In the genomic region with DNA sequence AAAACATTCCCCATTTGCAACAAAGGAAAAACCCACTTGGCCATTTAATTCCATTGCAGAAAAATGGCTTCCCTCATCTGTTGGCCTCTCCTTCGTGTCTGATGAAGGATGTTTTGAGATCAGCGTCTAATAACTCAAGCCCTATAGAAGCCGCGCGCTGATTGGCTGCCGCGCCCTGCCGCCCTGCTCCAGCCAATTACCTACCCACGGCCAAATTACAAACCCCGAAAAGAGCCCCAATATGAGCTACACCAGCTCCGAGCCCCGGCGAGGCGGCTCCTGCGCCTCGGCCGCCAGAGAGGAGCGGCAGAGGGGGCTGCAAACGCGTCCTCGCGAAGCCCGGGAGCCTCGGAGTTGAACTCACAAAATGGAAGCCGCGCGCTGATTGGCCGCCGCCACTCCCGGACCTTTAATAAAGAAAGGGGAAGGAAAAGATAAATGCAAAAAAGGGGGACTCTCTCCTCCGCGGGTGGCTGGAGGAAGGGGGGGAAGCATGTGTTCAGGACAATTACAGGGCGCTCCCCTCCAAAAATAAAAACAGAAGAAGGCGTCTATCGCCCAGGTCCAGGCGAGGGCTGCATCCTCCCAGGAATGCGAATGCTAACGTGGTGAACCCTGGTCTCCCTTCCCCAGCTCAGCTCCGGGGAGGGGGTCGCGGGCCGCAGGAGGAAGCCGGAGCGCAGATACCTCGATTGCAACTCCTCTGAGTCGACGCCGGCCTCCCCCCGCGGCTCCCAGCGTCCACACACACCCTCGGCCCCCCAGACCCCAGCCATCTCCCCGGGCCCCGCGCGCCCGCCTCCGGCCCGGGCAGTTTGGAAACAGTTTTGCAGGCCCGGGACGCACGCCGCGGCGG, we compare ENCODE assay signal across 8 cellular contexts. TPM values are rescaled to one million over a fixed set of nuclear protein-coding genes. Genes with fewer than 3 reads are reported as not detected.
A peak's percentile ranks its signal among the peaks of the same experiment; 100 is the strongest.
DNase-seq lines count a peak whose midpoint lies in the region; ATAC-seq, FAIRE-seq and TF ChIP-seq lines count a peak whose summit lies in the region.

No MANE protein-coding gene starts in this region.

- BruUV-seq in HCT116 (replicated peaks; lab: Mats Ljungman, UMichigan): no TSS peak

- H3K4me3 ChIP-seq in HCT116 (replicated peaks in 1 of 2; ENCODE audit: low read depth in 1 of 2, low read length in 2 of 2) (peak overlapping the region; percentile 74), neuron (ENCODE audit: low read length) (peak overlapping the region; percentile 88), subcutaneous abdominal adipose tissue (ENCODE audit: low read depth in 1 of 5, low read length in 5 of 5) (peak overlapping the region; percentile 67 to 85 (median 84))

- RAD21 ChIA-PET in HCT116 (lab: Charles Lee; ENCODE audit: low non-redundant PET in 1 of 2, low total read pairs in 2 of 2, uncharacterized antibody in 2 of 2, unreplicated experiment in 2 of 2): interaction anchor here in 1 of 2 experiments (0.7 kb wide), 1 partner anchor 117 kb away, joined by 3 read pairs; no protein-coding TSS in a partner anchor

- peak overlapping the region; percentile 99 for H3K4me2 ChIP-seq in HCT116 (ENCODE audit: low read length)

- H3K4me3 Mint-ChIP-seq in activated naive CD4-positive, alpha-beta T cell treated with anti-CD3 and anti-CD28 coated beads, Interleukin-2, amount 10 ng/mL, durations not matched to agents 7 days and 5 days: peak overlapping the region; percentile 91

- no peaks in the 10 kb centered on the region for H3K9me3 Mint-ChIP-seq in activated naive CD4-positive, alpha-beta T cell treated with anti-CD3 and anti-CD28 coated beads, Interleukin-2, amount 10 ng/mL, durations not matched to agents 7 days and 5 days

- H3K4me1 Mint-ChIP-seq in activated naive CD4-positive, alpha-beta T cell treated with anti-CD3 and anti-CD28 coated beads, Interleukin-2, amount 10 ng/mL, durations not matched to agents 7 days and 5 days: peaks cover 37% of the 10 kb centered on the region

- H3K27me3 ChIP-seq in HCT116 (ENCODE audit: insufficient read depth, low read length): no peaks in the 10 kb centered on the region
- H3K27me3 ChIP-seq in neuron (ENCODE audit: insufficient read depth, low read length): no peaks in the 10 kb centered on the region
- H3K27me3 ChIP-seq in subcutaneous abdominal adipose tissue (ENCODE audit: control insufficient read depth in 5 of 5, insufficient read depth in 4 of 5, low read length in 5 of 5): no peaks in the 10 kb centered on the region

- H3K9me2 ChIP-seq in HCT116 (ENCODE audit: insufficient read depth): no peaks in the 10 kb centered on the region

- DNase-seq in ELR (ENCODE audit: low read depth): peak; percentile 96
- DNase-seq in HCT116 (ENCODE audit: low read depth, low spot score): peak; percentile 89
- DNase-seq in NCI-H1048 (lab: John Stamatoyannopoulos, UW): peak; percentile 72
- peak; percentile 97 for DNase-seq in SK-N-DZ (ENCODE audit: low spot score)
- peak; percentile 94 for DNase-seq in activated naive CD4-positive, alpha-beta T cell treated with anti-CD3 and anti-CD28 coated beads, Interleukin-2, amount 10 ng/mL, durations not matched to agents 7 days and 5 days
- DNase-seq in frontal cortex (ENCODE audit: low spot score in 2 of 2): peak; percentile 81 to 87

- H2AFZ ChIP-seq in HCT116 (ENCODE audit: low read depth, low read length, poor library complexity, severe bottlenecking) (peak overlapping the region; percentile 59), neuron (ENCODE audit: low read depth, low read length) (no peak overlapping the region)

- H3K27ac ChIP-seq in HCT116 (ENCODE audit: low read depth, low read length) (peak overlapping the region; percentile 100), subcutaneous abdominal adipose tissue (ENCODE audit: low read depth, low read length) (peak overlapping the region; percentile 100)

- TF ChIP-seq POLR2A in HCT116 (IDR thresholded peaks at IDR 0.05; ENCODE audit: borderline replicate concordance, extremely low read depth, insufficient read depth, insufficient read length): peak; percentile 90

- peak overlapping the region; percentile 98 for H3K9ac ChIP-seq in HCT116 (ENCODE audit: low read length)
- H3K9ac ChIP-seq in subcutaneous abdominal adipose tissue (ENCODE audit: low read length in 5 of 5): peak overlapping the region in 4 of 5 donors; percentile 95 to 99 (median 98)

- H3K27ac Mint-ChIP-seq in activated naive CD4-positive, alpha-beta T cell treated with anti-CD3 and anti-CD28 coated beads, Interleukin-2, amount 10 ng/mL, durations not matched to agents 7 days and 5 days: peak overlapping the region; percentile 99

- intact Hi-C loops in HCT116 (cut with micrococcal nuclease): no loop called here

- H3K79me2 ChIP-seq in HCT116 (ENCODE audit: insufficient read depth, low read length): peaks cover 55% of the 10 kb centered on the region

- FAIRE-seq in frontal cortex (lab: Jason Lieb, UNC): no peak

- no peaks in the 10 kb centered on the region for H4K20me1 ChIP-seq in HCT116 (ENCODE audit: insufficient read depth)

- H3K9me3 ChIP-seq in HCT116 (ENCODE audit: control insufficient read depth in 1 of 2, insufficient read depth in 1 of 2, low read depth in 1 of 2, low read length in 2 of 2) (no peaks in the 10 kb centered on the region), neuron (ENCODE audit: low read length) (no peaks in the 10 kb centered on the region), subcutaneous abdominal adipose tissue (ENCODE audit: control insufficient read depth in 5 of 5, low read length in 5 of 5) (no peaks in the 10 kb centered on the region)

- H3K36me3 ChIP-seq in HCT116 (ENCODE audit: control insufficient read depth in 1 of 2, insufficient read depth in 2 of 2, low read length in 2 of 2) (peaks cover 3 to 15% of the 10 kb centered on the region in 2 experiments; a peak in 3 of 4 replicates), neuron (ENCODE audit: insufficient read depth, low read length) (peaks cover 16% of the 10 kb centered on the region), subcutaneous abdominal adipose tissue (ENCODE audit: control insufficient read depth in 5 of 5, insufficient read depth in 5 of 5, low read length in 5 of 5) (peaks cover 0 to 11% (median 6%) of the 10 kb centered on the region in 5 donors)

- H3K36me3 Mint-ChIP-seq in activated naive CD4-positive, alpha-beta T cell treated with anti-CD3 and anti-CD28 coated beads, Interleukin-2, amount 10 ng/mL, durations not matched to agents 7 days and 5 days: peaks cover 52% of the 10 kb centered on the region

- ATAC-seq in HCT116: peak; percentile 35

- CTCF ChIA-PET in HCT116 (lab: Charles Lee): interaction anchor here (0.6 to 4.0 kb wide), 4 partner anchors 8 to 235 kb away, joined by 3 to 30 read pairs (median 14); a partner anchor contains a TSS
- CTCF ChIA-PET in activated naive CD4-positive, alpha-beta T cell treated with anti-CD3 and anti-CD28 coated beads, Interleukin-2, amount 10 ng/mL, durations not matched to agents 7 days and 5 days (lab: Charles Lee): interaction anchor here (1.1 to 16.5 kb wide), 5 partner anchors 6 to 85 kb away, joined by 3 to 575 read pairs (median 6); a partner anchor contains a TSS

- H3K4me1 ChIP-seq in HCT116 (ENCODE audit: control insufficient read depth in 1 of 2, insufficient read depth in 2 of 2, low read length in 2 of 2) (peaks cover 34 to 63% of the 10 kb centered on the region in 2 experiments), neuron (ENCODE audit: insufficient read depth, low read length) (peaks cover 45% of the 10 kb centered on the region), subcutaneous abdominal adipose tissue (ENCODE audit: control insufficient read depth in 5 of 5, insufficient read depth in 5 of 5, low read length in 5 of 5) (peaks cover 17 to 72% (median 63%) of the 10 kb centered on the region in 5 donors)

- no peak for TF ChIP-seq CTCF in HCT116 (IDR thresholded peaks at IDR 0.05 in 2 of 3, conservative IDR thresholded peaks at IDR 0.05 in 1 of 3; ENCODE audit: borderline replicate concordance in 1 of 3, insufficient read depth in 1 of 3, low read depth in 2 of 3, low read length in 2 of 3)

- TF ChIP-seq RAD21 in HCT116 (IDR thresholded peaks at IDR 0.05; ENCODE audit: low read depth): no peak

- POLR2A ChIA-PET in HCT116 (lab: Charles Lee): interaction anchor here (0.6 to 2.6 kb wide), 12 partner anchors 9 to 159 kb away, joined by 3 to 9 read pairs (median 4); a partner anchor contains a TSS

- H3K27me3 Mint-ChIP-seq in activated naive CD4-positive, alpha-beta T cell treated with anti-CD3 and anti-CD28 coated beads, Interleukin-2, amount 10 ng/mL, durations not matched to agents 7 days and 5 days: peaks cover 3% of the 10 kb centered on the region

TF ChIP-seq in HCT116, 20 proteins besides CTCF, POLR2A, EP300 and RAD21:
- TF ChIP-seq POLR2AphosphoS5 (IDR thresholded peaks at IDR 0.05; ENCODE audit: low read depth, low read length) (peak; percentile 95), FOSL1 (IDR thresholded peaks at IDR 0.05; ENCODE audit: low read depth) (no peak), YY1 (IDR thresholded peaks at IDR 0.05; ENCODE audit: extremely low read depth, insufficient replicate concordance, low read depth, low read length) (peak; percentile 87)

RNA-seq across cellular contexts. Expression of a gene that starts 0.7 kb away (rescaled TPM):
- 17.5 TPM for total RNA-seq in HCT116 (2021; ENCODE audit: unreplicated experiment)
- 6.6 and 7.3 TPM in 2 replicates for polyA plus RNA-seq in HCT116 (2012)
- polyA plus RNA-seq in SK-N-DZ (2014; cell fraction: cytosol; rRNA removed): 3.3 and 4.6 TPM in 2 replicates
- polyA plus RNA-seq in SK-N-DZ (2014; cell fraction: nucleus; rRNA removed): 3.4 and 6.6 TPM in 2 replicates
- total RNA-seq in frontal cortex: 2.4 TPM

RNA-seq across cellular contexts. Expression of a gene that starts 9.6 kb away (rescaled TPM):
- 116 TPM for total RNA-seq in HCT116 (2021; ENCODE audit: unreplicated experiment)
- 93.4 and 134 TPM in 2 replicates for polyA plus RNA-seq in HCT116 (2012)
- 0.90 and 3.7 TPM in 2 replicates for polyA plus RNA-seq in SK-N-DZ (2014; cell fraction: cytosol; rRNA removed)
- 57.6 and 75.5 TPM in 2 replicates for polyA plus RNA-seq in SK-N-DZ (2014; cell fraction: nucleus; rRNA removed)
- total RNA-seq in frontal cortex: 13.0 TPM

RNA-seq across cellular contexts. Expression of a gene that starts 55.6 kb away (rescaled TPM):
- total RNA-seq in HCT116 (2021; ENCODE audit: unreplicated experiment) (1.1 TPM), frontal cortex (not detected)
- polyA plus RNA-seq in HCT116 (2012): 1.5 TPM in 2 replicates
- not detected in 2 replicates for polyA plus RNA-seq in SK-N-DZ (2014; cell fraction: cytosol; rRNA removed)
- polyA plus RNA-seq in SK-N-DZ (2014; cell fraction: nucleus; rRNA removed): not detected in 2 replicates

Comparison
In these comparisons a context has a peak if more than half of its experiments do, and no peak if none do; other contexts are left out.
1. Peak in every context shown above with its lines: DNase-seq, ATAC-seq, H3K4me3 ChIP-seq and H3K27ac ChIP-seq.